Comparison of ENCODE assay signal across 1 cellular context in genomic region chr6:158799051-158799792, GRCh38.
TF ChIP-seq lines count a peak whose summit lies in the region.

No MANE protein-coding gene starts in this region.

TF ChIP-seq in GM23338, 12 proteins besides CTCF, POLR2A, EP300 and RAD21 (continued from another document):
- TF ChIP-seq ETS1 (IDR thresholded peaks at IDR 0.05) (no peak), EZH2phosphoT487 (IDR thresholded peaks at IDR 0.05; ENCODE audit: unreplicated experiment) (no peak)
TF ChIP-seq in GM23338: peak in this region for 0.
